1 cellular context compared by ENCODE assay signal in the genomic region with DNA sequence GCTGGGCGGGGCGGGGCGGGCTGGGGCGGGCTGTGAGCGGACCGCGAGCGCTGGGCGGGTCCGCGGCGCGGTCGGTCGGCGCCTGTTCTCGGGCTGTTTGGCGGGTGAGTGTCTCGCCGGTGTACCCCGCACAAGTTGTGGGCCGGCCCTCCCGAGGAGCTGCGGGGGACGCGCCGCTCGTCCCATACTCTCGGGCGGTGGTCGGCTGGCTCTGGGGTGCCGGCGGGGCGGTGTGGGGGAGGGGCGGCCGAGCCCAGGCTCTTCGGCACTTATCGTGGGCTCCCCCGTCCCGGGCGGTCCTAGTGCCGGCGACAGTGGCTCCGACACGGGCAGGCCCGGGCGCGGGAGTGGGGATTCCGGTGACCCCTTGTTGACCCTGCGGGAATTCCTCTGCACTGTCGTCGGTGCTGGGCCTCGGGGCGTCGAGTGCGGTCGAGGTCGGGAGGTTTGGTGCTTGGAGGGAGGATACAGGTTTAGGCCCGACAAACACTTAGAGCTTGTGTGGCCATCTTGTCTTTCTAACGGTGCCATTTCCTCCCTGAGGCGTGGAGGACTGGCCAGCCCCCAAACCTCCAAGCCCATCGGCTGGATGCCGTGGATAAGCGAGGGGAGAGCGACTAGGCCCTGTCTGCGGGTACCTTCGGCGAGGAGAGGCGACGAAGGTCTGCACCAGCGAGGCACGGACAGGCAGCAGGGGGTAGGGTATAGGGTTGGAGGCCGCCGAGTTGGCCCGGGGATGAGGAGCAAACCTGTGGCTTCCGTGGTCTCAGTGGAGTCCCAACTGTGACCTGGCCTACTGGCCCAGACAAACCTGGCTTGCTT.
A peak's percentile ranks its signal among the peaks of the same experiment; 100 is the strongest.
TF ChIP-seq lines count a peak whose summit lies in the region.

A gene (plus strand): TSS at position 47 of the 822 bp plus-strand sequence. CDS start 8,308 bp downstream, outside the sequence.

TF ChIP-seq in K562, 482 proteins besides CTCF, POLR2A, EP300 and RAD21 (continued from another document and continues in another):
- TF ChIP-seq SAFB (IDR thresholded peaks at IDR 0.05; ENCODE audit: borderline replicate concordance, low read depth, low read length) (peak; percentile 49; the same call in 1 of the 2 replicates), HDGF (IDR thresholded peaks at IDR 0.05) (no peak), FOXJ3 (CRISPR knock-in tag; IDR thresholded peaks at IDR 0.05) (no peak), LEF1 (IDR thresholded peaks at IDR 0.05) (no peak), FOXM1 (IDR thresholded peaks at IDR 0.05; ENCODE audit: low read depth) (no peak), FOXM1 (CRISPR knock-in tag; IDR thresholded peaks at IDR 0.05; ENCODE audit: low read depth) (no peak), U2AF1 (optimal IDR thresholded peaks at IDR 0.05; ENCODE audit: low read depth, low read length) (no peak), ZNF445 (CRISPR knock-in tag; IDR thresholded peaks at IDR 0.05; ENCODE audit: low read depth) (no peak), NFIC (IDR thresholded peaks at IDR 0.05) (no peak), ZNF12 (CRISPR knock-in tag; IDR thresholded peaks at IDR 0.05) (no peak), SIN3A (IDR thresholded peaks at IDR 0.05; ENCODE audit: borderline replicate concordance in 2 of 2, control insufficient read depth in 1 of 2, low read depth in 2 of 2, low read length in 2 of 2) (no peak), DACH1 (IDR thresholded peaks at IDR 0.05; ENCODE audit: partially characterized antibody) (no peak), GABPA (tag; conservative IDR thresholded peaks at IDR 0.05; ENCODE audit: low read depth) (no peak; the same call in 1 of the 2 replicates), ZNF444 (CRISPR knock-in tag; IDR thresholded peaks at IDR 0.05) (0 out of 2 replicates have a peak, but pooled peaks have one; percentile 21), DPF2 (IDR thresholded peaks at IDR 0.05) (no peak), COPS2 (conservative IDR thresholded peaks at IDR 0.05) (no peak), CBX8 (IDR thresholded peaks at IDR 0.05; ENCODE audit: borderline replicate concordance, extremely low read depth, low read depth, low read length, poor library complexity, severe bottlenecking) (no peak), RB1 (IDR thresholded peaks at IDR 0.05; ENCODE audit: low read depth) (peak; percentile 66), XRCC4 (IDR thresholded peaks at IDR 0.05; ENCODE audit: extremely low read depth, insufficient read depth, insufficient read length) (no peak), PHF21A (IDR thresholded peaks at IDR 0.05; ENCODE audit: borderline replicate concordance, low read depth) (no peak), SNRNP70 (optimal IDR thresholded peaks at IDR 0.05; ENCODE audit: low read depth, low read length) (no peak), ZNF780A (CRISPR knock-in tag; IDR thresholded peaks at IDR 0.05) (no peak), BCOR (IDR thresholded peaks at IDR 0.05) (no peak), SIX5 (IDR thresholded peaks at IDR 0.05; ENCODE audit: borderline replicate concordance in 1 of 2, insufficient read depth in 1 of 2, low read depth in 1 of 2, low read length in 2 of 2) (no peak), MEF2A (IDR thresholded peaks at IDR 0.05; ENCODE audit: control insufficient read depth, low read depth, low read length) (no peak), CBFA2T2 (conservative IDR thresholded peaks at IDR 0.05) (no peak), SLC30A9 (CRISPR knock-in tag; IDR thresholded peaks at IDR 0.05) (no peak), NCOA2 (IDR thresholded peaks at IDR 0.05; ENCODE audit: partially characterized antibody in 2 of 2) (no peak), SREBF2 (CRISPR knock-in tag; IDR thresholded peaks at IDR 0.05) (no peak)
- TF ChIP-seq, protein P1, sequence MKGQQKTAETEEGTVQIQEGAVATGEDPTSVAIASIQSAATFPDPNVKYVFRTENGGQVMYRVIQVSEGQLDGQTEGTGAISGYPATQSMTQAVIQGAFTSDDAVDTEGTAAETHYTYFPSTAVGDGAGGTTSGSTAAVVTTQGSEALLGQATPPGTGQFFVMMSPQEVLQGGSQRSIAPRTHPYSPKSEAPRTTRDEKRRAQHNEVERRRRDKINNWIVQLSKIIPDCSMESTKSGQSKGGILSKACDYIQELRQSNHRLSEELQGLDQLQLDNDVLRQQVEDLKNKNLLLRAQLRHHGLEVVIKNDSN (CRISPR knock-in tag; IDR thresholded peaks at IDR 0.05): no peak
- TF ChIP-seq, protein P2, sequence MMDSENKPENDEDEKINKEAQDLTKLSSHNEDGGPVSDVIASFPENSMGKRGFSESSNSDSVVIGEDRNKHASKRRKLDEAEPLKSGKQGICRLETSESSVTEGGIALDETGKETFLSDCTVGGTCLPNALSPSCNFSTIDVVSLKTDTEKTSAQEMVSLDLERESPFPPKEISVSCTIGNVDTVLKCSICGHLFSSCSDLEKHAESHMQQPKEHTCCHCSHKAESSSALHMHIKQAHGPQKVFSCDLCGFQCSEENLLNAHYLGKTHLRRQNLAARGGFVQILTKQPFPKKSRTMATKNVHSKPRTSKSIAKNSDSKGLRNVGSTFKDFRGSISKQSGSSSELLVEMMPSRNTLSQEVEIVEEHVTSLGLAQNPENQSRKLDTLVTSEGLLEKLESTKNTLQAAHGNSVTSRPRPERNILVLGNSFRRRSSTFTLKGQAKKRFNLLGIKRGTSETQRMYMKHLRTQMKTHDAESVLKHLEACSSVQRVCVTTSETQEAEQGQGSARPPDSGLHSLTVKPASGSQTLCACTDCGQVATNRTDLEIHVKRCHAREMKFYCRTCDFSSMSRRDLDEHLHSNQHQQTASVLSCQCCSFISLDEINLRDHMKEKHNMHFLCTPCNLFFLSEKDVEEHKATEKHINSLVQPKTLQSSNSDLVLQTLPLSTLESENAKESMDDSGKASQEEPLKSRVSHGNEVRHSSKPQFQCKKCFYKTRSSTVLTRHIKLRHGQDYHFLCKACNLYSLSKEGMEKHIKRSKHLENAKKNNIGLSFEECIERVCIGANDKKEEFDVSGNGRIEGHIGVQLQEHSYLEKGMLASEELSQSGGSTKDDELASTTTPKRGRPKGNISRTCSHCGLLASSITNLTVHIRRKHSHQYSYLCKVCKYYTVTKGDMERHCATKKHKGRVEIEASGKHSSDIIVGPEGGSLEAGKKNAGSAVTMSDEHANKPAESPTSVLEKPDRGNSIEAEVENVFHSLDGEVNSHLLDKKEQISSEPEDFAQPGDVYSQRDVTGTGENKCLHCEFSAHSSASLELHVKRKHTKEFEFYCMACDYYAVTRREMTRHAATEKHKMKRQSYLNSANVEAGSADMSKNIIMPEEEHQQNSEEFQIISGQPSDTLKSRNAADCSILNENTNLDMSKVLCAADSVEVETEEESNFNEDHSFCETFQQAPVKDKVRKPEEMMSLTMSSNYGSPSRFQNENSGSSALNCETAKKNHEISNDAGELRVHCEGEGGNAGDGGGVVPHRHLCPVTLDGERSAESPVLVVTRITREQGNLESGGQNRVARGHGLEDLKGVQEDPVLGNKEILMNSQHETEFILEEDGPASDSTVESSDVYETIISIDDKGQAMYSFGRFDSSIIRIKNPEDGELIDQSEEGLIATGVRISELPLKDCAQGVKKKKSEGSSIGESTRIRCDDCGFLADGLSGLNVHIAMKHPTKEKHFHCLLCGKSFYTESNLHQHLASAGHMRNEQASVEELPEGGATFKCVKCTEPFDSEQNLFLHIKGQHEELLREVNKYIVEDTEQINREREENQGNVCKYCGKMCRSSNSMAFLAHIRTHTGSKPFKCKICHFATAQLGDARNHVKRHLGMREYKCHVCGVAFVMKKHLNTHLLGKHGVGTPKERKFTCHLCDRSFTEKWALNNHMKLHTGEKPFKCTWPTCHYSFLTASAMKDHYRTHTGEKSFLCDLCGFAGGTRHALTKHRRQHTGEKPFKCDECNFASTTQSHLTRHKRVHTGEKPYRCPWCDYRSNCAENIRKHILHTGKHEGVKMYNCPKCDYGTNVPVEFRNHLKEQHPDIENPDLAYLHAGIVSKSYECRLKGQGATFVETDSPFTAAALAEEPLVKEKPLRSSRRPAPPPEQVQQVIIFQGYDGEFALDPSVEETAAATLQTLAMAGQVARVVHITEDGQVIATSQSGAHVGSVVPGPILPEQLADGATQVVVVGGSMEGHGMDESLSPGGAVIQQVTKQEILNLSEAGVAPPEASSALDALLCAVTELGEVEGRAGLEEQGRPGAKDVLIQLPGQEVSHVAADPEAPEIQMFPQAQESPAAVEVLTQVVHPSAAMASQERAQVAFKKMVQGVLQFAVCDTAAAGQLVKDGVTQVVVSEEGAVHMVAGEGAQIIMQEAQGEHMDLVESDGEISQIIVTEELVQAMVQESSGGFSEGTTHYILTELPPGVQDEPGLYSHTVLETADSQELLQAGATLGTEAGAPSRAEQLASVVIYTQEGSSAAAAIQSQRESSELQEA (IDR thresholded peaks at IDR 0.05; ENCODE audit: low read depth): no peak
- TF ChIP-seq, protein P3, sequence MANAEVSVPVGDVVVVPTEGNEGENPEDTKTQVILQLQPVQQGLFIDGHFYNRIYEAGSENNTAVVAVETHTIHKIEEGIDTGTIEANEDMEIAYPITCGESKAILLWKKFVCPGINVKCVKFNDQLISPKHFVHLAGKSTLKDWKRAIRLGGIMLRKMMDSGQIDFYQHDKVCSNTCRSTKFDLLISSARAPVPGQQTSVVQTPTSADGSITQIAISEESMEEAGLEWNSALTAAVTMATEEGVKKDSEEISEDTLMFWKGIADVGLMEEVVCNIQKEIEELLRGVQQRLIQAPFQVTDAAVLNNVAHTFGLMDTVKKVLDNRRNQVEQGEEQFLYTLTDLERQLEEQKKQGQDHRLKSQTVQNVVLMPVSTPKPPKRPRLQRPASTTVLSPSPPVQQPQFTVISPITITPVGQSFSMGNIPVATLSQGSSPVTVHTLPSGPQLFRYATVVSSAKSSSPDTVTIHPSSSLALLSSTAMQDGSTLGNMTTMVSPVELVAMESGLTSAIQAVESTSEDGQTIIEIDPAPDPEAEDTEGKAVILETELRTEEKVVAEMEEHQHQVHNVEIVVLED (CRISPR knock-in tag; IDR thresholded peaks at IDR 0.05): no peak
- TF ChIP-seq, protein P4, sequence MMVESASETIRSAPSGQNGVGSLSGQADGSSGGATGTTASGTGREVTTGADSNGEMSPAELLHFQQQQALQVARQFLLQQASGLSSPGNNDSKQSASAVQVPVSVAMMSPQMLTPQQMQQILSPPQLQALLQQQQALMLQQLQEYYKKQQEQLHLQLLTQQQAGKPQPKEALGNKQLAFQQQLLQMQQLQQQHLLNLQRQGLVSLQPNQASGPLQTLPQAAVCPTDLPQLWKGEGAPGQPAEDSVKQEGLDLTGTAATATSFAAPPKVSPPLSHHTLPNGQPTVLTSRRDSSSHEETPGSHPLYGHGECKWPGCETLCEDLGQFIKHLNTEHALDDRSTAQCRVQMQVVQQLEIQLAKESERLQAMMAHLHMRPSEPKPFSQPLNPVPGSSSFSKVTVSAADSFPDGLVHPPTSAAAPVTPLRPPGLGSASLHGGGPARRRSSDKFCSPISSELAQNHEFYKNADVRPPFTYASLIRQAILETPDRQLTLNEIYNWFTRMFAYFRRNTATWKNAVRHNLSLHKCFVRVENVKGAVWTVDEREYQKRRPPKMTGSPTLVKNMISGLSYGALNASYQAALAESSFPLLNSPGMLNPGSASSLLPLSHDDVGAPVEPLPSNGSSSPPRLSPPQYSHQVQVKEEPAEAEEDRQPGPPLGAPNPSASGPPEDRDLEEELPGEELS (CRISPR knock-in tag; IDR thresholded peaks at IDR 0.05; ENCODE audit: borderline replicate concordance): peak; percentile 46; the same call in 1 of the 2 replicates
- TF ChIP-seq, protein P5, sequence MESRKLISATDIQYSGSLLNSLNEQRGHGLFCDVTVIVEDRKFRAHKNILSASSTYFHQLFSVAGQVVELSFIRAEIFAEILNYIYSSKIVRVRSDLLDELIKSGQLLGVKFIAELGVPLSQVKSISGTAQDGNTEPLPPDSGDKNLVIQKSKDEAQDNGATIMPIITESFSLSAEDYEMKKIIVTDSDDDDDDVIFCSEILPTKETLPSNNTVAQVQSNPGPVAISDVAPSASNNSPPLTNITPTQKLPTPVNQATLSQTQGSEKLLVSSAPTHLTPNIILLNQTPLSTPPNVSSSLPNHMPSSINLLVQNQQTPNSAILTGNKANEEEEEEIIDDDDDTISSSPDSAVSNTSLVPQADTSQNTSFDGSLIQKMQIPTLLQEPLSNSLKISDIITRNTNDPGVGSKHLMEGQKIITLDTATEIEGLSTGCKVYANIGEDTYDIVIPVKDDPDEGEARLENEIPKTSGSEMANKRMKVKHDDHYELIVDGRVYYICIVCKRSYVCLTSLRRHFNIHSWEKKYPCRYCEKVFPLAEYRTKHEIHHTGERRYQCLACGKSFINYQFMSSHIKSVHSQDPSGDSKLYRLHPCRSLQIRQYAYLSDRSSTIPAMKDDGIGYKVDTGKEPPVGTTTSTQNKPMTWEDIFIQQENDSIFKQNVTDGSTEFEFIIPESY (CRISPR knock-in tag; IDR thresholded peaks at IDR 0.05): 0 out of 2 replicates have a peak, but pooled peaks have one; percentile 35
- TF ChIP-seq, protein P6, sequence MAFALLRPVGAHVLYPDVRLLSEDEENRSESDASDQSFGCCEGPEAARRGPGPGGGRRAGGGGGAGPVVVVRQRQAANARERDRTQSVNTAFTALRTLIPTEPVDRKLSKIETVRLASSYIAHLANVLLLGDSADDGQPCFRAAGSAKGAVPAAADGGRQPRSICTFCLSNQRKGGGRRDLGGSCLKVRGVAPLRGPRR (CRISPR knock-in tag; IDR thresholded peaks at IDR 0.05): no peak
- TF ChIP-seq, protein P7, sequence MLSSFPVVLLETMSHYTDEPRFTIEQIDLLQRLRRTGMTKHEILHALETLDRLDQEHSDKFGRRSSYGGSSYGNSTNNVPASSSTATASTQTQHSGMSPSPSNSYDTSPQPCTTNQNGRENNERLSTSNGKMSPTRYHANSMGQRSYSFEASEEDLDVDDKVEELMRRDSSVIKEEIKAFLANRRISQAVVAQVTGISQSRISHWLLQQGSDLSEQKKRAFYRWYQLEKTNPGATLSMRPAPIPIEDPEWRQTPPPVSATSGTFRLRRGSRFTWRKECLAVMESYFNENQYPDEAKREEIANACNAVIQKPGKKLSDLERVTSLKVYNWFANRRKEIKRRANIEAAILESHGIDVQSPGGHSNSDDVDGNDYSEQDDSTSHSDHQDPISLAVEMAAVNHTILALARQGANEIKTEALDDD (IDR thresholded peaks at IDR 0.05): no peak
- TF ChIP-seq, protein P8, sequence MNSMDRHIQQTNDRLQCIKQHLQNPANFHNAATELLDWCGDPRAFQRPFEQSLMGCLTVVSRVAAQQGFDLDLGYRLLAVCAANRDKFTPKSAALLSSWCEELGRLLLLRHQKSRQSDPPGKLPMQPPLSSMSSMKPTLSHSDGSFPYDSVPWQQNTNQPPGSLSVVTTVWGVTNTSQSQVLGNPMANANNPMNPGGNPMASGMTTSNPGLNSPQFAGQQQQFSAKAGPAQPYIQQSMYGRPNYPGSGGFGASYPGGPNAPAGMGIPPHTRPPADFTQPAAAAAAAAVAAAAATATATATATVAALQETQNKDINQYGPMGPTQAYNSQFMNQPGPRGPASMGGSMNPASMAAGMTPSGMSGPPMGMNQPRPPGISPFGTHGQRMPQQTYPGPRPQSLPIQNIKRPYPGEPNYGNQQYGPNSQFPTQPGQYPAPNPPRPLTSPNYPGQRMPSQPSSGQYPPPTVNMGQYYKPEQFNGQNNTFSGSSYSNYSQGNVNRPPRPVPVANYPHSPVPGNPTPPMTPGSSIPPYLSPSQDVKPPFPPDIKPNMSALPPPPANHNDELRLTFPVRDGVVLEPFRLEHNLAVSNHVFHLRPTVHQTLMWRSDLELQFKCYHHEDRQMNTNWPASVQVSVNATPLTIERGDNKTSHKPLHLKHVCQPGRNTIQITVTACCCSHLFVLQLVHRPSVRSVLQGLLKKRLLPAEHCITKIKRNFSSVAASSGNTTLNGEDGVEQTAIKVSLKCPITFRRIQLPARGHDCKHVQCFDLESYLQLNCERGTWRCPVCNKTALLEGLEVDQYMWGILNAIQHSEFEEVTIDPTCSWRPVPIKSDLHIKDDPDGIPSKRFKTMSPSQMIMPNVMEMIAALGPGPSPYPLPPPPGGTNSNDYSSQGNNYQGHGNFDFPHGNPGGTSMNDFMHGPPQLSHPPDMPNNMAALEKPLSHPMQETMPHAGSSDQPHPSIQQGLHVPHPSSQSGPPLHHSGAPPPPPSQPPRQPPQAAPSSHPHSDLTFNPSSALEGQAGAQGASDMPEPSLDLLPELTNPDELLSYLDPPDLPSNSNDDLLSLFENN (IDR thresholded peaks at IDR 0.05; ENCODE audit: low read depth in 2 of 2, low read length in 2 of 2): no peak
